In the genomic region with DNA sequence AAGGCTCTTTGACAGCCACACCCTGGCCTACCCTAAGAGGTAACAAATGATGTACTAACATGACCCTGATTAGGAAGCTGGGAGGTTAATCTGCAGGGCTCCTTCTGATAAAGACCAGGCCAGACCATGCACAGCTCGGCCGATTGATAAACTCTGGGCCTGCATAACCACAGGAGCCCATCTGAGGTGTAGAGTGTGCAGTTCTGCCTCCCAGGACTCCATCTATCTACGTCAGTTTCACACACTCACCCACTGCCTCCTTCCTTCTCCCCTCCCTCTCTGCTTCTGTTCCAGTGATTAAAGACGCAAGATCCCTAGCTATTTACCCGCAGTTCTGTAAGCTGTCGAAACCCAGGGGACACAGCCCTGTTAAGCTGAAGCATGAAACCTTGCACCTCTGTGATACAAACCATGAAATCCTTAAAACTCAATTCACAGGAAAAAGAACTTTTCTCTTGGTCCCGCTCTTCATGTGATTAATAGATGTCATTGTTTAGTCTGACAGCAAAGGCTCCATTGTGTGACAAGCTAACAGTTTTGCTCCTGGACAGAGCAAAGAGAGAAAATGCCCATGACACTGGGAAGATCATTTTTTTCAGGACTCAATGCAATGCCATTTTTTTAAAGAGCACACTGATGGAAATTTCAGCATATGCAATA, we compare ENCODE assay signal across 19 cellular contexts.
DNase-seq lines count a peak whose midpoint lies in the region; ATAC-seq and TF ChIP-seq lines count a peak whose summit lies in the region.
"Had no signal": no experiment of that assay in that cellular context is flagged by ENCODE, and none has a peak within 500 bp of the region (broad histone marks: within the 10 kb centered on the region; RNA-seq: fewer than 3 reads in every experiment).

No MANE protein-coding gene starts in this region.

- H3K27me3 Mint-ChIP-seq in neural crest cell (ENCODE audit: low read depth), result no peaks in the 10 kb centered on the region
- H3K27me3 Mint-ChIP-seq: CD8-positive, alpha-beta memory T cell had no signal

- peak overlapping the region; percentile 70 for H3K27ac Mint-ChIP-seq in neural crest cell (ENCODE audit: unreplicated experiment)
- H3K27ac Mint-ChIP-seq: CD8-positive, alpha-beta memory T cell; IgD-negative memory B cell had no signal

- TF ChIP-seq CTCF in neural crest cell (conservative IDR thresholded peaks at IDR 0.05), result no peak

- ATAC-seq in GM18517 (IDR thresholded peaks at IDR 0.05; ENCODE audit: unreplicated experiment), result no peak
- ATAC-seq: Panc1, Right ventricle myocardium inferior had no signal

- H3K27ac ChIP-seq in substantia nigra (ENCODE audit: low read depth, low read length, poor library complexity, severe bottlenecking), result peak overlapping the region; percentile 69
- H3K27ac ChIP-seq: 22Rv1, BLaER1 had no signal

- H3K4me3 Mint-ChIP-seq in neural crest cell, result peak overlapping the region; percentile 41
- H3K4me3 Mint-ChIP-seq: CD8-positive, alpha-beta memory T cell; IgD-negative memory B cell had no signal

- peaks cover 20% of the 10 kb centered on the region for H3K4me1 Mint-ChIP-seq in neural crest cell
- H3K4me1 Mint-ChIP-seq: CD8-positive, alpha-beta memory T cell; IgD-negative memory B cell had no signal

- no peaks in the 10 kb centered on the region for H3K9me3 Mint-ChIP-seq in neural crest cell
- H3K9me3 Mint-ChIP-seq: IgD-negative memory B cell had no signal

- DNase-seq in NCI-H82 (lab: John Stamatoyannopoulos, UW) (peak; percentile 51), NCI-H82 treated with DMSO at 0.1 percent for 48 hours (lab: John Stamatoyannopoulos, UW; ENCODE audit: unreplicated experiment) (no peak), globus pallidus (ENCODE audit: low spot score) (peak; percentile 78), neural crest cell (ENCODE audit: low read depth, low spot score) (no peak), substantia nigra (lab: John Stamatoyannopoulos, UW) (peak in 11 of 49 donors; percentile 0 to 42 (median 8)), NCI-H1694 treated with DMSO at 0.1 percent for 48 hours (lab: John Stamatoyannopoulos, UW) (no peak), HuH-7 (ENCODE audit: low spot score) (no peak)
- DNase-seq: CD8-positive, alpha-beta memory T cell; DMS 273 treated with DMSO at 0.1 percent for 48 hours; MV-4-11; NCI-H1436; NCI-H2081 treated with DMSO at 0.1 percent for 48 hours; NCI-H345 had no signal

- H3K36me3 Mint-ChIP-seq in neural crest cell (ENCODE audit: low read depth), result no peaks in the 10 kb centered on the region
- H3K36me3 Mint-ChIP-seq: CD8-positive, alpha-beta memory T cell; IgD-negative memory B cell had no signal

Comparison
In these comparisons a context has a peak if more than half of its experiments do, and no peak if none do; other contexts are left out.
1. DNase-seq: peak in NCI-H82 (single experiment) and globus pallidus (single experiment); none in NCI-H82 treated with DMSO at 0.1 percent for 48 hours (single experiment), neural crest cell (single experiment), NCI-H1694 treated with DMSO at 0.1 percent for 48 hours (single experiment) and HuH-7 (single experiment).